Comparison of ENCODE assay signal across 29 cellular contexts in genomic region chr1:2595812-2596529, GRCh38. TPM values are rescaled to one million over a fixed set of nuclear protein-coding genes. Genes with fewer than 3 reads are reported as not detected.
DNase-seq lines count a peak whose midpoint lies in the region; TF ChIP-seq lines count a peak whose summit lies in the region.
"Had no signal": no experiment of that assay in that cellular context is flagged by ENCODE, and none has a peak within 500 bp of the region (broad histone marks: within the 10 kb centered on the region; RNA-seq: fewer than 3 reads in every experiment).

No MANE protein-coding gene starts in this region.

- no peak for TF ChIP-seq CTCF in CD14-positive monocyte (IDR thresholded peaks at IDR 0.05)
- no peak for TF ChIP-seq CTCF in osteocyte (IDR thresholded peaks at IDR 0.05)

- peaks cover 5% of the 10 kb centered on the region for H3K4me1 Mint-ChIP-seq in CD14-positive monocyte
- H3K4me1 Mint-ChIP-seq in osteocyte (ENCODE audit: unreplicated experiment), result no peaks in the 10 kb centered on the region
- H3K4me1 Mint-ChIP-seq: GM23338 had no signal

- H3K27me3 Mint-ChIP-seq in CD14-positive monocyte (ENCODE audit: low read depth in 3 of 3) (peaks cover 6 to 28% (median 9%) of the 10 kb centered on the region in 3 donors), osteocyte (ENCODE audit: unreplicated experiment) (peaks cover 8% of the 10 kb centered on the region)
- H3K27me3 Mint-ChIP-seq: stimulated activated naive CD8-positive, alpha-beta T cell treated with anti-CD3 and anti-CD28 coated beads, Interleukin-15, Interleukin-2, amounts not matched to agents 100 ng/mL and 50 ng/mL, for 24 hours had no signal

- DNase-seq in activated effector memory CD4-positive, alpha-beta T cell treated with anti-CD3 and anti-CD28 coated beads, Interleukin-2, amount 50 U/mL, for 16 hours, result peak; percentile 56
- DNase-seq in activated effector memory CD4-positive, alpha-beta T cell treated with Interleukin-2 at 50 U/mL for 16 hours, result no peak
- peak; percentile 42 for DNase-seq in CD14-positive monocyte (ENCODE audit: low spot score)
- DNase-seq in ecto neural progenitor cell (ENCODE audit: low spot score), result peak; percentile 44
- peak; percentile 83 for DNase-seq in osteocyte (ENCODE audit: extremely low spot score, unreplicated experiment)
- DNase-seq in NCI-H345 (lab: John Stamatoyannopoulos, UW), result no peak
- DNase-seq in NCI-H748 (lab: John Stamatoyannopoulos, UW; ENCODE audit: unreplicated experiment), result no peak
- DNase-seq in GDM1 (lab: John Stamatoyannopoulos, UW), result no peak
- DNase-seq: activated CD4-positive, alpha-beta T cell treated with anti-CD3 and anti-CD28 coated beads for 4 hours; activated CD8-positive, alpha-beta T cell treated with anti-CD3 and anti-CD28 coated beads, Interleukin-2, amount 10 ng/mL, durations not matched to agents 7 days and 5 days; cortex of kidney; DMS79 treated with DMSO at 0.1 percent for 48 hours; effector memory CD8-positive, alpha-beta T cell; erythroblast; GF-D8; IMR-90; left ventricle myocardium inferior; NCI-H1694 treated with DMSO at 0.1 percent for 48 hours; NCI-H524; occipital lobe; OCI-M1; small intestine; thyroid gland had no signal

- H3K27ac Mint-ChIP-seq in CD14-positive monocyte (no peak overlapping the region), osteocyte (ENCODE audit: unreplicated experiment) (no peak overlapping the region)
- H3K27ac Mint-ChIP-seq: activated CD8-positive, alpha-beta T cell treated with anti-CD3 and anti-CD28 coated beads, Interleukin-2, amount 10 ng/mL, durations not matched to agents 7 days and 5 days; CD4-positive, CD25-positive, alpha-beta regulatory T cell; effector memory CD8-positive, alpha-beta T cell; GM23338; stimulated activated naive CD8-positive, alpha-beta T cell treated with anti-CD3 and anti-CD28 coated beads, Interleukin-15, Interleukin-2, amounts not matched to agents 100 ng/mL and 50 ng/mL, for 24 hours had no signal

- H3K4me3 Mint-ChIP-seq in CD14-positive monocyte (no peak overlapping the region), osteocyte (ENCODE audit: unreplicated experiment) (no peak overlapping the region)
- H3K4me3 Mint-ChIP-seq: activated CD8-positive, alpha-beta T cell treated with anti-CD3 and anti-CD28 coated beads, Interleukin-2, amount 10 ng/mL, durations not matched to agents 7 days and 5 days; effector memory CD8-positive, alpha-beta T cell; GM23338; stimulated activated naive CD8-positive, alpha-beta T cell treated with anti-CD3 and anti-CD28 coated beads, Interleukin-15, Interleukin-2, amounts not matched to agents 100 ng/mL and 50 ng/mL, for 24 hours had no signal

- intact Hi-C loops in CD14-positive monocyte (cut with micrococcal nuclease), result no loop called here

- H3K36me3 Mint-ChIP-seq in CD14-positive monocyte, result no peaks in the 10 kb centered on the region
- no peaks in the 10 kb centered on the region for H3K36me3 Mint-ChIP-seq in osteocyte (ENCODE audit: unreplicated experiment)
- H3K36me3 Mint-ChIP-seq: CD4-positive, CD25-positive, alpha-beta regulatory T cell had no signal

- peaks cover 0 to 13% (median 3%) of the 10 kb centered on the region in 7 donors for H3K9me3 Mint-ChIP-seq in CD14-positive monocyte
- H3K9me3 Mint-ChIP-seq in osteocyte (ENCODE audit: unreplicated experiment), result peaks cover 3% of the 10 kb centered on the region
- H3K9me3 Mint-ChIP-seq: effector memory CD8-positive, alpha-beta T cell; stimulated activated naive CD8-positive, alpha-beta T cell treated with anti-CD3 and anti-CD28 coated beads, Interleukin-15, Interleukin-2, amounts not matched to agents 100 ng/mL and 50 ng/mL, for 24 hours had no signal

RNA-seq across cellular contexts. Expression of gene PRXL2B, which starts 9.4 kb away (rescaled TPM):
- 1 to 10 TPM; 3.6 to 6.0 TPM for polyA plus RNA-seq in CD14-positive monocyte
- 24.0 and 24.8 TPM in 2 replicates for total RNA-seq in osteocyte

RNA-seq across cellular contexts. Expression of gene MMEL1, which starts 36.8 kb away (rescaled TPM):
- 1 to 10 TPM; 1.1 to 4.4 TPM for polyA plus RNA-seq in CD14-positive monocyte
- total RNA-seq in osteocyte, result not detected in 2 replicates
- total RNA-seq: A172, astrocyte, cardiac muscle cell had no signal
- polyA plus RNA-seq: cardiac muscle cell had no signal

RNA-seq across cellular contexts. Expression of gene TNFRSF14, which starts 39.8 kb away (rescaled TPM):
- 10 to 100 TPM; 62.1 to 64.4 TPM for polyA plus RNA-seq in CD14-positive monocyte
- 6.5 TPM in 2 replicates for total RNA-seq in osteocyte
- total RNA-seq: GM23338 had no signal
- polyA plus RNA-seq: GM23338 had no signal

Comparison
In these comparisons a context has a peak if more than half of its experiments do, and no peak if none do; other contexts are left out.
1. DNase-seq: peak in activated effector memory CD4-positive, alpha-beta T cell treated with anti-CD3 and anti-CD28 coated beads, Interleukin-2, amount 50 U/mL, for 16 hours (single experiment), CD14-positive monocyte (single experiment), ecto neural progenitor cell (single experiment) and osteocyte (single experiment); none in activated effector memory CD4-positive, alpha-beta T cell treated with Interleukin-2 at 50 U/mL for 16 hours (single experiment), NCI-H345 (single experiment), NCI-H748 (single experiment) and GDM1 (single experiment).